Comparison of ENCODE assay signal across 14 cellular contexts in the genomic region with DNA sequence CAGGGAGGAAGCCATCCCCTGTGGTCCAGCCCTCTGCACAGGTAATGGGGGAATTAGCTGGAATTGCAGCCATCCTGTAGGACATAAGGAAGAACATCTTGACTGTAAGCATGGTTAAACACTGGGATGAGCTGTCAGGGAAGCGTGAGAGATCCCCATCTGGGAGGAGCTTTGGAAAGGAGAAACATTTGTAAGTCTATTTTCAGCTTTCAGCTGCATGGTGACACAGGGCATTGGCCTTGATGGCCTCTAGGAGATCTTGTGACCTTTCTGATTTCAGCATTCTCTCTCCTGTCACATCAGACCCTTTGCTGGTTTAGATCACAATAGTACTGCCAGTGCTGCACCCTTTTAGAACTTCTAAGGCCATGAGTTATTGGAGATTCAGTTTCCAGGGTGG. TPM values are rescaled to one million over a fixed set of nuclear protein-coding genes. Genes with fewer than 3 reads are reported as not detected.
A peak's percentile ranks its signal among the peaks of the same experiment; 100 is the strongest.
DNase-seq lines count a peak whose midpoint lies in the region; ATAC-seq and TF ChIP-seq lines count a peak whose summit lies in the region.
"Had no signal": no experiment of that assay in that cellular context is flagged by ENCODE, and none has a peak within 500 bp of the region (broad histone marks: within the 10 kb centered on the region; RNA-seq: fewer than 3 reads in every experiment).

No MANE protein-coding gene starts in this region.

- intact Hi-C loops in CD14-positive monocyte (cut with micrococcal nuclease): no loop called here

- peaks cover 5 to 17% (median 13%) of the 10 kb centered on the region in 7 donors for H3K9me3 Mint-ChIP-seq in CD14-positive monocyte
- peaks cover 18 to 31% (median 22%) of the 10 kb centered on the region in 5 donors for H3K9me3 Mint-ChIP-seq in CD8-positive, alpha-beta memory T cell
- peaks cover 2 to 33% (median 13%) of the 10 kb centered on the region in 9 donors for H3K9me3 Mint-ChIP-seq in naive thymus-derived CD8-positive, alpha-beta T cell

- no peak overlapping the region for H3K4me3 Mint-ChIP-seq in CD14-positive monocyte
- H3K4me3 Mint-ChIP-seq in CD8-positive, alpha-beta memory T cell: peak overlapping the region in 2 of 7 donors; percentile 28 to 30
- peak overlapping the region in 7 of 10 donors; percentile 6 to 64 (median 43) for H3K4me3 Mint-ChIP-seq in naive thymus-derived CD8-positive, alpha-beta T cell

- TF ChIP-seq CTCF in CD14-positive monocyte (IDR thresholded peaks at IDR 0.05): no peak

- peak overlapping the region in 6 of 7 donors; percentile 17 to 91 (median 73) for H3K27ac Mint-ChIP-seq in CD14-positive monocyte
- H3K27ac Mint-ChIP-seq in CD8-positive, alpha-beta memory T cell: peak overlapping the region; percentile 34 to 92 (median 79)
- H3K27ac Mint-ChIP-seq in naive thymus-derived CD8-positive, alpha-beta T cell: peak overlapping the region; percentile 52 to 94 (median 88)

- DNase-seq in CD14-positive monocyte (ENCODE audit: low spot score): no peak
- no peak for DNase-seq in CD8-positive, alpha-beta memory T cell
- DNase-seq in effector memory CD4-positive, alpha-beta T cell: no peak
- DNase-seq in naive thymus-derived CD8-positive, alpha-beta T cell: no peak
- DNase-seq in HT-29 (ENCODE audit: low spot score): no peak
- DNase-seq: activated gamma-delta T cell; GOT3; Karpas-422; NCI-H1930; SHP77; stimulated activated CD4-positive, alpha-beta T cell treated with anti-CD3 and anti-CD28 coated beads, Interleukin-1b, Interleukin-23, amount 100 ng/mL, for 48 hours had no signal

- H3K9me3 ChIP-seq in CD8-positive, alpha-beta memory T cell (ENCODE audit: low read length): peaks cover 5% of the 10 kb centered on the region
- H3K9me3 ChIP-seq in effector memory CD4-positive, alpha-beta T cell (ENCODE audit: control insufficient read depth, low read length): peaks cover 5% of the 10 kb centered on the region

- H3K27ac ChIP-seq in CD8-positive, alpha-beta memory T cell (ENCODE audit: low read depth, low read length): peak overlapping the region; percentile 0
- H3K27ac ChIP-seq in effector memory CD4-positive, alpha-beta T cell (ENCODE audit: insufficient read depth, low read length, poor library complexity, severe bottlenecking): peak overlapping the region; percentile 31

- CTCF ChIA-PET in CD8-positive, alpha-beta memory T cell (lab: Charles Lee): no interaction called here

- POLR2A ChIA-PET in CD8-positive, alpha-beta memory T cell (lab: Charles Lee): no interaction called here
- POLR2A ChIA-PET in naive thymus-derived CD8-positive, alpha-beta T cell (lab: Charles Lee): interaction anchor here (0.7 to 3.5 kb wide), 4 partner anchors 8 to 15 kb away, joined by 3 to 24 read pairs (median 6); no protein-coding TSS in a partner anchor

- H3K36me3 ChIP-seq in CD8-positive, alpha-beta memory T cell (ENCODE audit: insufficient read depth, low read length): no peaks in the 10 kb centered on the region
- no peaks in the 10 kb centered on the region for H3K36me3 ChIP-seq in effector memory CD4-positive, alpha-beta T cell (ENCODE audit: control insufficient read depth, insufficient read depth, low read length)

- H3K36me3 Mint-ChIP-seq in CD14-positive monocyte: peaks cover 20 to 23% of the 10 kb centered on the region in 2 donors
- peaks cover 22 to 31% (median 24%) of the 10 kb centered on the region in 3 donors for H3K36me3 Mint-ChIP-seq in CD8-positive, alpha-beta memory T cell
- H3K36me3 Mint-ChIP-seq in naive thymus-derived CD8-positive, alpha-beta T cell: peaks cover 13 to 24% (median 14%) of the 10 kb centered on the region in 3 donors

- no peak overlapping the region for H3K4me3 ChIP-seq in CD8-positive, alpha-beta memory T cell (ENCODE audit: low read length)
- no peak overlapping the region for H3K4me3 ChIP-seq in effector memory CD4-positive, alpha-beta T cell (ENCODE audit: insufficient read depth, low read depth, low read length, poor library complexity, severe bottlenecking)

- no peak for ATAC-seq in naive thymus-derived CD8-positive, alpha-beta T cell
- ATAC-seq in HG02938 (IDR thresholded peaks at IDR 0.05; ENCODE audit: unreplicated experiment) (no peak), GM18520 (IDR thresholded peaks at IDR 0.05; ENCODE audit: unreplicated experiment) (no peak)
- ATAC-seq: esophagus mucosa had no signal

- H3K4me1 ChIP-seq in CD8-positive, alpha-beta memory T cell (ENCODE audit: insufficient read depth, low read length): peaks cover 56% of the 10 kb centered on the region
- H3K4me1 ChIP-seq in effector memory CD4-positive, alpha-beta T cell (ENCODE audit: control insufficient read depth, insufficient read depth, low read length, poor library complexity, severe bottlenecking): peaks cover 47% of the 10 kb centered on the region

- H3K4me1 Mint-ChIP-seq in CD14-positive monocyte: peaks cover 61% of the 10 kb centered on the region
- H3K4me1 Mint-ChIP-seq in CD8-positive, alpha-beta memory T cell: peaks cover 66 to 70% (median 68%) of the 10 kb centered on the region in 3 donors
- H3K4me1 Mint-ChIP-seq in naive thymus-derived CD8-positive, alpha-beta T cell: peaks cover 54 to 82% (median 80%) of the 10 kb centered on the region in 4 donors

- H3K27me3 ChIP-seq in CD8-positive, alpha-beta memory T cell (ENCODE audit: insufficient read depth, low read length, poor library complexity, severe bottlenecking): no peaks in the 10 kb centered on the region
- H3K27me3 ChIP-seq in effector memory CD4-positive, alpha-beta T cell (replicated peaks; ENCODE audit: control insufficient read depth, insufficient read depth, low read length, poor library complexity, severe bottlenecking): no peaks in the 10 kb centered on the region

- no peaks in the 10 kb centered on the region for H3K27me3 Mint-ChIP-seq in CD14-positive monocyte (ENCODE audit: low read depth in 3 of 3)
- H3K27me3 Mint-ChIP-seq in CD8-positive, alpha-beta memory T cell: no peaks in the 10 kb centered on the region
- no peaks in the 10 kb centered on the region for H3K27me3 Mint-ChIP-seq in naive thymus-derived CD8-positive, alpha-beta T cell

RNA-seq across cellular contexts. Expression of a gene that starts 47.1 kb away (rescaled TPM):
- polyA plus RNA-seq in CD14-positive monocyte: under 1 TPM; 0.97 TPM
- 10 to 100 TPM; 33.2 to 34.7 TPM for total RNA-seq in CD8-positive, alpha-beta memory T cell
- polyA plus RNA-seq in CD8-positive, alpha-beta memory T cell: 18.4 TPM
- total RNA-seq in naive thymus-derived CD8-positive, alpha-beta T cell: 10 to 100 TPM; 72.1 to 76.9 TPM
- polyA plus RNA-seq in naive thymus-derived CD8-positive, alpha-beta T cell: 10 to 100 TPM in 1 of 3 donors, 1 to 10 TPM in 2; 3.8 to 18.3 (median 5.6) TPM
- total RNA-seq in HT-29 (2014; rRNA removed; shearing (Covaris generic)): 60.3 and 69.1 TPM in 2 replicates

Comparison
In these comparisons a context has a peak if more than half of its experiments do, and no peak if none do; other contexts are left out.
1. H3K4me3 Mint-ChIP-seq: peak in naive thymus-derived CD8-positive, alpha-beta T cell (7 of 10); none in CD14-positive monocyte (0 of 2).
2. Peak in every context shown above with its lines, with median percentiles within 50 percentile points of each other: H3K27ac Mint-ChIP-seq.